Comparison of ENCODE assay signal across 10 cellular contexts in the genomic region with DNA sequence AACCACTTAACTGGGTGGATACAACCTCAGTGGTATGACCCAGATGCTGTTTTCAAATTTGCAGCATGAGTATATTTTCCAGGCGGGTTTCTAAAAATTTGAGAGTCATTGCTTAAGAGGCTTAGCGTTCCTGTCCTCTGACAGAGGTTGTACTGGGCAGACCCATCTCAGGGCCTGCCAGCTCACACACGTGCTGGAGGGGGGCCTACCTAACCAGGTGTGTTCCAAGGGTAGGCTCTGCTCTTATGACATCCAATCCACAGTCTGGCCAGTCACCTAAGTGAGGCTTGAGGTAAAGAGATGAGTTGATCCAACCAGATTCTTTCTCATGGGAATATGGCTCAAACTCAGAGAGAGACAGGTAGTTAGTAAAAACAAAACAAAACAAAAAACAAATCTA. TPM values are rescaled to one million over a fixed set of nuclear protein-coding genes. Genes with fewer than 3 reads are reported as not detected.
A peak's percentile ranks its signal among the peaks of the same experiment; 100 is the strongest.
DNase-seq lines count a peak whose midpoint lies in the region; ATAC-seq, FAIRE-seq and TF ChIP-seq lines count a peak whose summit lies in the region.
"Had no signal": no experiment of that assay in that cellular context is flagged by ENCODE, and none has a peak within 500 bp of the region (broad histone marks: within the 10 kb centered on the region; RNA-seq: fewer than 3 reads in every experiment).

No MANE protein-coding gene starts in this region.

- H3K4me3 Mint-ChIP-seq in astrocyte (ENCODE audit: unreplicated experiment): peak overlapping the region; percentile 95

- no peaks in the 10 kb centered on the region for H3K9me3 Mint-ChIP-seq in astrocyte (ENCODE audit: unreplicated experiment)

- H3K9me3 ChIP-seq in HCT116 (ENCODE audit: control insufficient read depth in 1 of 2, insufficient read depth in 1 of 2, low read depth in 1 of 2, low read length in 2 of 2): no peaks in the 10 kb centered on the region
- no peaks in the 10 kb centered on the region for H3K9me3 ChIP-seq in astrocyte (ENCODE audit: insufficient read depth, low read depth, low read length)
- no peaks in the 10 kb centered on the region for H3K9me3 ChIP-seq in mucosa of stomach (ENCODE audit: control insufficient read depth, low read length)

- H3K79me2 ChIP-seq in ACC112 (ENCODE audit: control insufficient read depth, insufficient read depth, low read length, unreplicated experiment): peaks cover 31% of the 10 kb centered on the region
- peaks cover 62% of the 10 kb centered on the region for H3K79me2 ChIP-seq in HCT116 (ENCODE audit: insufficient read depth, low read length)
- H3K79me2 ChIP-seq in astrocyte (ENCODE audit: insufficient read depth, low read length): peaks cover 54% of the 10 kb centered on the region

- H3K4me1 Mint-ChIP-seq in astrocyte (ENCODE audit: low read depth, unreplicated experiment): peaks cover 9% of the 10 kb centered on the region

- H3K36me3 Mint-ChIP-seq in astrocyte (ENCODE audit: low read depth, unreplicated experiment): peaks cover 10% of the 10 kb centered on the region

- H3K9ac ChIP-seq in HCT116 (ENCODE audit: low read length) (peak overlapping the region; percentile 83), astrocyte (ENCODE audit: low read length) (peak overlapping the region; percentile 93), mucosa of stomach (ENCODE audit: low read length) (no peak overlapping the region)

- POLR2A ChIA-PET in HCT116 (lab: Charles Lee): no interaction called here

- H4K20me1 ChIP-seq in HCT116 (ENCODE audit: insufficient read depth) (no peaks in the 10 kb centered on the region), astrocyte (ENCODE audit: insufficient read depth, low read length) (no peaks in the 10 kb centered on the region)

- TF ChIP-seq CTCF in HCT116 (IDR thresholded peaks at IDR 0.05 in 2 of 3, conservative IDR thresholded peaks at IDR 0.05 in 1 of 3; ENCODE audit: borderline replicate concordance in 1 of 3, insufficient read depth in 1 of 3, low read depth in 2 of 3, low read length in 2 of 3) (no peak), astrocyte (IDR thresholded peaks at IDR 0.05; ENCODE audit: insufficient read depth, low read depth, low read length) (no peak), D721Med (IDR thresholded peaks at IDR 0.05; ENCODE audit: insufficient read depth, missing control alignments) (no peak)

- no peaks in the 10 kb centered on the region for H3K9me2 ChIP-seq in HCT116 (ENCODE audit: insufficient read depth)

- H3K4me2 ChIP-seq in HCT116 (ENCODE audit: low read length): peak overlapping the region; percentile 77
- H3K4me2 ChIP-seq in astrocyte (ENCODE audit: low read length): peak overlapping the region; percentile 97

- H3K36me3 ChIP-seq in ACC112 (ENCODE audit: insufficient read depth, low read length): no peaks in the 10 kb centered on the region
- H3K36me3 ChIP-seq in HCT116 (ENCODE audit: control insufficient read depth in 1 of 2, insufficient read depth in 2 of 2, low read length in 2 of 2): no peaks in the 10 kb centered on the region
- no peaks in the 10 kb centered on the region for H3K36me3 ChIP-seq in astrocyte (ENCODE audit: insufficient read depth, low read length)
- no peaks in the 10 kb centered on the region for H3K36me3 ChIP-seq in mucosa of stomach (ENCODE audit: control insufficient read depth, insufficient read depth, low read length)

- RAD21 ChIA-PET in HCT116 (lab: Charles Lee; ENCODE audit: low non-redundant PET in 1 of 2, low total read pairs in 2 of 2, uncharacterized antibody in 2 of 2, unreplicated experiment in 2 of 2): interaction anchor here in 1 of 2 experiments (1.6 kb wide), 1 partner anchor 115 kb away, joined by 5 read pairs; no protein-coding TSS in a partner anchor

- H3K27me3 Mint-ChIP-seq in astrocyte (ENCODE audit: low read depth, unreplicated experiment): no peaks in the 10 kb centered on the region

- DNase-seq in HCT116 (ENCODE audit: low read depth, low spot score): no peak
- no peak for DNase-seq in astrocyte (ENCODE audit: low read depth)
- DNase-seq in D721Med (ENCODE audit: insufficient read length, low spot score): no peak
- DNase-seq in AG20443 (ENCODE audit: low spot score): no peak
- no peak for DNase-seq in hepatic stellate cell (ENCODE audit: low spot score)
- no peak for DNase-seq in NCI-H2196 (lab: John Stamatoyannopoulos, UW; ENCODE audit: unreplicated experiment)
- DNase-seq: midbrain had no signal

- H3K27me3 ChIP-seq in ACC112 (ENCODE audit: insufficient read depth, low read length) (no peaks in the 10 kb centered on the region), HCT116 (ENCODE audit: insufficient read depth, low read length) (no peaks in the 10 kb centered on the region), astrocyte (ENCODE audit: insufficient read depth, low read length) (no peaks in the 10 kb centered on the region), mucosa of stomach (ENCODE audit: control insufficient read depth, insufficient read depth, low read length) (no peaks in the 10 kb centered on the region)

- FAIRE-seq in astrocyte (lab: Jason Lieb, UNC) (no peak), D721Med (lab: Jason Lieb, UNC) (no peak)
- FAIRE-seq: G401.6 had no signal

- H3K4me3 ChIP-seq in ACC112 (ENCODE audit: low read depth, low read length) (peak overlapping the region; percentile 97), HCT116 (replicated peaks in 1 of 2; ENCODE audit: low read depth in 1 of 2, low read length in 2 of 2) (peak overlapping the region; percentile 77 to 92), astrocyte (ENCODE audit: insufficient read depth, low read depth, low read length) (peak overlapping the region; percentile 95), mucosa of stomach (ENCODE audit: low read length) (peak overlapping the region; percentile 29)

- BruUV-seq in HCT116 (replicated peaks; lab: Mats Ljungman, UMichigan): TSS peak; percentile 52

- TF ChIP-seq RAD21 in HCT116 (IDR thresholded peaks at IDR 0.05; ENCODE audit: low read depth): no peak

- H2AFZ ChIP-seq in ACC112 (ENCODE audit: low read length, unreplicated experiment) (peak overlapping the region; percentile 100), HCT116 (ENCODE audit: low read depth, low read length, poor library complexity, severe bottlenecking) (no peak overlapping the region), astrocyte (ENCODE audit: low read depth, low read length) (no peak overlapping the region)

- ATAC-seq in HCT116: no peak

- H3K27ac ChIP-seq in ACC112 (ENCODE audit: low read depth, low read length): peak overlapping the region; percentile 98
- H3K27ac ChIP-seq in HCT116 (ENCODE audit: low read depth, low read length): peak overlapping the region; percentile 39; the same call in 1 of the 2 replicates
- H3K27ac ChIP-seq in astrocyte (ENCODE audit: low read depth, low read length): no peak overlapping the region

- TF ChIP-seq POLR2A in HCT116 (IDR thresholded peaks at IDR 0.05; ENCODE audit: borderline replicate concordance, extremely low read depth, insufficient read depth, insufficient read length): no peak

- CTCF ChIA-PET in HCT116 (lab: Charles Lee): no interaction called here

- intact Hi-C loops in HCT116 (cut with micrococcal nuclease): no loop called here

- peaks cover 13% of the 10 kb centered on the region for H3K4me1 ChIP-seq in ACC112 (ENCODE audit: control insufficient read depth, insufficient read depth, low read length, unreplicated experiment)
- H3K4me1 ChIP-seq in HCT116 (ENCODE audit: control insufficient read depth in 1 of 2, insufficient read depth in 2 of 2, low read length in 2 of 2): peaks cover 8 to 14% of the 10 kb centered on the region in 2 experiments
- peaks cover 7% of the 10 kb centered on the region for H3K4me1 ChIP-seq in astrocyte (ENCODE audit: insufficient read depth, low read length)
- H3K4me1 ChIP-seq in mucosa of stomach (ENCODE audit: control insufficient read depth, insufficient read depth, low read length): peaks cover 8% of the 10 kb centered on the region

- H3K27ac Mint-ChIP-seq in astrocyte (ENCODE audit: unreplicated experiment): peak overlapping the region; percentile 73

TF ChIP-seq in HCT116, 20 proteins besides CTCF, POLR2A, EP300 and RAD21 (continues in another document):
- TF ChIP-seq, protein P1, sequence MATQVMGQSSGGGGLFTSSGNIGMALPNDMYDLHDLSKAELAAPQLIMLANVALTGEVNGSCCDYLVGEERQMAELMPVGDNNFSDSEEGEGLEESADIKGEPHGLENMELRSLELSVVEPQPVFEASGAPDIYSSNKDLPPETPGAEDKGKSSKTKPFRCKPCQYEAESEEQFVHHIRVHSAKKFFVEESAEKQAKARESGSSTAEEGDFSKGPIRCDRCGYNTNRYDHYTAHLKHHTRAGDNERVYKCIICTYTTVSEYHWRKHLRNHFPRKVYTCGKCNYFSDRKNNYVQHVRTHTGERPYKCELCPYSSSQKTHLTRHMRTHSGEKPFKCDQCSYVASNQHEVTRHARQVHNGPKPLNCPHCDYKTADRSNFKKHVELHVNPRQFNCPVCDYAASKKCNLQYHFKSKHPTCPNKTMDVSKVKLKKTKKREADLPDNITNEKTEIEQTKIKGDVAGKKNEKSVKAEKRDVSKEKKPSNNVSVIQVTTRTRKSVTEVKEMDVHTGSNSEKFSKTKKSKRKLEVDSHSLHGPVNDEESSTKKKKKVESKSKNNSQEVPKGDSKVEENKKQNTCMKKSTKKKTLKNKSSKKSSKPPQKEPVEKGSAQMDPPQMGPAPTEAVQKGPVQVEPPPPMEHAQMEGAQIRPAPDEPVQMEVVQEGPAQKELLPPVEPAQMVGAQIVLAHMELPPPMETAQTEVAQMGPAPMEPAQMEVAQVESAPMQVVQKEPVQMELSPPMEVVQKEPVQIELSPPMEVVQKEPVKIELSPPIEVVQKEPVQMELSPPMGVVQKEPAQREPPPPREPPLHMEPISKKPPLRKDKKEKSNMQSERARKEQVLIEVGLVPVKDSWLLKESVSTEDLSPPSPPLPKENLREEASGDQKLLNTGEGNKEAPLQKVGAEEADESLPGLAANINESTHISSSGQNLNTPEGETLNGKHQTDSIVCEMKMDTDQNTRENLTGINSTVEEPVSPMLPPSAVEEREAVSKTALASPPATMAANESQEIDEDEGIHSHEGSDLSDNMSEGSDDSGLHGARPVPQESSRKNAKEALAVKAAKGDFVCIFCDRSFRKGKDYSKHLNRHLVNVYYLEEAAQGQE (IDR thresholded peaks at IDR 0.05; ENCODE audit: low read depth): no peak
- no peak for TF ChIP-seq YY1 (IDR thresholded peaks at IDR 0.05; ENCODE audit: extremely low read depth, insufficient replicate concordance, low read depth, low read length)
- TF ChIP-seq SP1 (IDR thresholded peaks at IDR 0.05; ENCODE audit: low read depth): no peak
- TF ChIP-seq, protein P2, sequence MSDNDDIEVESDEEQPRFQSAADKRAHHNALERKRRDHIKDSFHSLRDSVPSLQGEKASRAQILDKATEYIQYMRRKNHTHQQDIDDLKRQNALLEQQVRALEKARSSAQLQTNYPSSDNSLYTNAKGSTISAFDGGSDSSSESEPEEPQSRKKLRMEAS (IDR thresholded peaks at IDR 0.05): no peak
- TF ChIP-seq EZH2phosphoT487 (IDR thresholded peaks at IDR 0.05; ENCODE audit: borderline replicate concordance): no peak
- TF ChIP-seq CBX3 (IDR thresholded peaks at IDR 0.05; ENCODE audit: low read depth): no peak
- no peak for TF ChIP-seq SIN3A (IDR thresholded peaks at IDR 0.05; ENCODE audit: low read depth)

RNA-seq across cellular contexts. Expression of a gene that starts 1.3 kb away (rescaled TPM):
- total RNA-seq in HCT116 (2021; ENCODE audit: unreplicated experiment): 30.1 TPM
- polyA plus RNA-seq in HCT116 (2012): 19.7 and 20.0 TPM in 2 replicates
- 29.9 and 39.1 TPM in 2 replicates for total RNA-seq in astrocyte

RNA-seq across cellular contexts. Expression of a gene that starts 1.9 kb away (rescaled TPM):
- 13.8 TPM for total RNA-seq in HCT116 (2021; ENCODE audit: unreplicated experiment)
- 6.3 and 9.6 TPM in 2 replicates for polyA plus RNA-seq in HCT116 (2012)
- total RNA-seq in astrocyte: 13.3 and 13.6 TPM in 2 replicates

Comparison
In these comparisons a context has a peak if more than half of its experiments do, and no peak if none do; other contexts are left out.
1. H3K4me3 ChIP-seq: peak in every context shown above with its lines; median percentile 97 in ACC112; 95 in astrocyte; 84 in HCT116; 29 in mucosa of stomach.